Comparison of ENCODE assay signal across 1 cellular context in genomic region chr4:6668391-6668790, GRCh38.
TF ChIP-seq lines count a peak whose summit lies in the region.

No MANE protein-coding gene starts in this region.

TF ChIP-seq in K562, 482 proteins besides CTCF, POLR2A, EP300 and RAD21:
- TF ChIP-seq PPARD (CRISPR knock-in tag; IDR thresholded peaks at IDR 0.05) (no peak), ZNF436 (CRISPR knock-in tag; IDR thresholded peaks at IDR 0.05) (no peak), KDM5B (IDR thresholded peaks at IDR 0.05; ENCODE audit: insufficient replicate concordance, low read depth, low read length) (no peak), ZKSCAN1 (IDR thresholded peaks at IDR 0.05; ENCODE audit: low read depth, low read length) (no peak), DDX20 (tag; IDR thresholded peaks at IDR 0.05; ENCODE audit: low read depth) (no peak), CEBPB (tag; IDR thresholded peaks at IDR 0.05) (no peak), BHLHE40 (IDR thresholded peaks at IDR 0.05; ENCODE audit: low read length) (no peak), RBM17 (IDR thresholded peaks at IDR 0.05; ENCODE audit: borderline replicate concordance, low read depth, low read length) (no peak), SIX5 (IDR thresholded peaks at IDR 0.05; ENCODE audit: borderline replicate concordance in 1 of 2, insufficient read depth in 1 of 2, low read depth in 1 of 2, low read length in 2 of 2) (no peak), PTRF (tag; IDR thresholded peaks at IDR 0.05) (no peak), ZSCAN32 (CRISPR knock-in tag; IDR thresholded peaks at IDR 0.05) (no peak), ZNF143 (CRISPR knock-in tag; IDR thresholded peaks at IDR 0.05) (no peak), ERF (CRISPR knock-in tag; IDR thresholded peaks at IDR 0.05) (no peak), MEF2A (IDR thresholded peaks at IDR 0.05; ENCODE audit: control insufficient read depth, low read depth, low read length) (no peak), ZNF407 (IDR thresholded peaks at IDR 0.05; ENCODE audit: low read depth) (no peak), U2AF1 (optimal IDR thresholded peaks at IDR 0.05; ENCODE audit: low read depth, low read length) (no peak), ZNF699 (CRISPR knock-in tag; IDR thresholded peaks at IDR 0.05; ENCODE audit: insufficient replicate concordance) (no peak), SOX6 (IDR thresholded peaks at IDR 0.05) (no peak), ETS2 (tag; IDR thresholded peaks at IDR 0.05; ENCODE audit: borderline replicate concordance, poor library complexity, severe bottlenecking) (no peak)
